In genomic region chr5:180126716-180127681, GRCh38 we compare ENCODE assay signal across 8 cellular contexts. TPM values are rescaled to one million over a fixed set of nuclear protein-coding genes. Genes with fewer than 3 reads are reported as not detected.
DNase-seq lines count a peak whose midpoint lies in the region; ATAC-seq and TF ChIP-seq lines count a peak whose summit lies in the region.

No MANE protein-coding gene starts in this region.

- H3K27me3 ChIP-seq in brain microvascular endothelial cell (replicated peaks), result peaks cover 6% of the 10 kb centered on the region
- peaks cover 10% of the 10 kb centered on the region for H3K27me3 ChIP-seq in kidney epithelial cell (ENCODE audit: control insufficient read depth, insufficient read depth, low read length)

- TF ChIP-seq CTCF in brain microvascular endothelial cell (IDR thresholded peaks at IDR 0.05; ENCODE audit: low read depth, low read length, missing control alignments), result peak; percentile 77
- TF ChIP-seq CTCF in kidney epithelial cell (IDR thresholded peaks at IDR 0.05; ENCODE audit: insufficient read depth, low read length, poor library complexity, severe bottlenecking), result peak; percentile 78

- DNase-seq in DMS53 (lab: John Stamatoyannopoulos, UW) (peak; percentile 47), DMS53 treated with DMSO at 0.1 percent for 48 hours (lab: John Stamatoyannopoulos, UW; ENCODE audit: unreplicated experiment) (no peak), NCI-H460 (ENCODE audit: extremely low read depth, low read depth) (peak; percentile 18), brain microvascular endothelial cell (no peak), kidney epithelial cell (ENCODE audit: low read depth) (no peak)
- peak; percentile 52 to 73 for DNase-seq in stimulated activated effector memory CD8-positive, alpha-beta T cell treated with anti-CD3 and anti-CD28 coated beads, Interleukin-12 subunit alpha, Interleukin-12 subunit beta, amount 100 ng/mL, for 72 hours (ENCODE audit: low spot score in 2 of 2)

- no peaks in the 10 kb centered on the region for H3K4me1 Mint-ChIP-seq in stimulated activated effector memory CD8-positive, alpha-beta T cell treated with anti-CD3 and anti-CD28 coated beads, Interleukin-12 subunit alpha, Interleukin-12 subunit beta, amount 100 ng/mL, for 72 hours

- in situ Hi-C loops in brain microvascular endothelial cell (cut with HindIII; ENCODE audit: low pct_ligation_motif_present, low sequenced_read_pairs), result no loop called here

- H3K27ac ChIP-seq in brain microvascular endothelial cell, result no peak overlapping the region

- no peak overlapping the region for H3K4me3 Mint-ChIP-seq in stimulated activated effector memory CD8-positive, alpha-beta T cell treated with anti-CD3 and anti-CD28 coated beads, Interleukin-12 subunit alpha, Interleukin-12 subunit beta, amount 100 ng/mL, for 72 hours

- no peaks in the 10 kb centered on the region for H3K36me3 Mint-ChIP-seq in stimulated activated effector memory CD8-positive, alpha-beta T cell treated with anti-CD3 and anti-CD28 coated beads, Interleukin-12 subunit alpha, Interleukin-12 subunit beta, amount 100 ng/mL, for 72 hours

- H3K4me3 ChIP-seq in brain microvascular endothelial cell (ENCODE audit: low read depth, low read length) (no peak overlapping the region), kidney epithelial cell (ENCODE audit: low read depth, low read length) (no peak overlapping the region)

- H3K27ac Mint-ChIP-seq in stimulated activated effector memory CD8-positive, alpha-beta T cell treated with anti-CD3 and anti-CD28 coated beads, Interleukin-12 subunit alpha, Interleukin-12 subunit beta, amount 100 ng/mL, for 72 hours, result no peak overlapping the region

- H3K9me3 Mint-ChIP-seq in stimulated activated effector memory CD8-positive, alpha-beta T cell treated with anti-CD3 and anti-CD28 coated beads, Interleukin-12 subunit alpha, Interleukin-12 subunit beta, amount 100 ng/mL, for 72 hours, result no peaks in the 10 kb centered on the region

- ATAC-seq in stimulated activated effector memory CD8-positive, alpha-beta T cell treated with anti-CD3 and anti-CD28 coated beads, Interleukin-12 subunit alpha, Interleukin-12 subunit beta, amount 100 ng/mL, for 72 hours, result peak; percentile 55
- no peak for ATAC-seq in HG03469 (IDR thresholded peaks at IDR 0.05; ENCODE audit: unreplicated experiment)
- ATAC-seq in GM21529 (IDR thresholded peaks at IDR 0.05; ENCODE audit: unreplicated experiment), result no peak

- no peaks in the 10 kb centered on the region for H3K36me3 ChIP-seq in brain microvascular endothelial cell (replicated peaks)
- no peaks in the 10 kb centered on the region for H3K36me3 ChIP-seq in kidney epithelial cell (ENCODE audit: control insufficient read depth, insufficient read depth, low read length)

RNA-seq across cellular contexts. Expression of gene RNF130, which starts 55.4 kb away (rescaled TPM):
- 61.6 and 65.2 TPM in 2 replicates for total RNA-seq in NCI-H460 (2014; rRNA removed; shearing (Covaris generic))
- 40.7 and 52.5 TPM in 2 replicates for polyA plus RNA-seq in NCI-H460 (2014; cell fraction: nucleus; rRNA removed)
- 42.0 and 48.1 TPM in 2 replicates for total RNA-seq in kidney epithelial cell

Comparison
In these comparisons a context has a peak if more than half of its experiments do, and no peak if none do; other contexts are left out.
1. DNase-seq: peak in DMS53 (single experiment), NCI-H460 (single experiment) and stimulated activated effector memory CD8-positive, alpha-beta T cell treated with anti-CD3 and anti-CD28 coated beads, Interleukin-12 subunit alpha, Interleukin-12 subunit beta, amount 100 ng/mL, for 72 hours (2 of 2); none in DMS53 treated with DMSO at 0.1 percent for 48 hours (single experiment), brain microvascular endothelial cell (single experiment) and kidney epithelial cell (single experiment).